21 cellular contexts compared by ENCODE assay signal in genomic region chr11:59187020-59187419, GRCh38. TPM values are rescaled to one million over a fixed set of nuclear protein-coding genes. Genes with fewer than 3 reads are reported as not detected.
DNase-seq lines count a peak whose midpoint lies in the region; ATAC-seq, FAIRE-seq and TF ChIP-seq lines count a peak whose summit lies in the region.
"Had no signal": no experiment of that assay in that cellular context is flagged by ENCODE, and none has a peak within 500 bp of the region (broad histone marks: within the 10 kb centered on the region; RNA-seq: fewer than 3 reads in every experiment).

No MANE protein-coding gene starts in this region.

- H3K4me1 ChIP-seq in Caco-2 (peaks cover 80% of the 10 kb centered on the region), body of pancreas (peaks cover 59% of the 10 kb centered on the region), left lung (peaks cover 50 to 70% of the 10 kb centered on the region in 2 donors), small intestine (ENCODE audit: control insufficient read depth in 2 of 2, insufficient read depth in 1 of 2, low read depth in 1 of 2, low read length in 1 of 2) (peaks cover 5 to 14% of the 10 kb centered on the region in 2 donors)
- H3K4me1 ChIP-seq: uterus had no signal

- H3K4me1 Mint-ChIP-seq in Caco-2 (ENCODE audit: low read depth, unreplicated experiment) = peaks cover 52% of the 10 kb centered on the region

- peak overlapping the region; percentile 25 to 77 (median 68) for H3K27ac ChIP-seq in body of pancreas
- peak overlapping the region; percentile 51 to 70 for H3K27ac ChIP-seq in left lung
- peak overlapping the region; percentile 24 to 96 for H3K27ac ChIP-seq in small intestine (ENCODE audit: low read depth in 1 of 2, low read length in 1 of 2)
- H3K27ac ChIP-seq: A549, BLaER1, uterus had no signal

- ATAC-seq in body of pancreas (no peak), left lung (peak; percentile 32), GM18502 (IDR thresholded peaks at IDR 0.05; ENCODE audit: poor library complexity, unreplicated experiment) (no peak)

- 66 to 77% methylated on average over 3 of the region's 3 CpGs for WGBS in body of pancreas, 2 donors
- 69 to 79% (median 69%) methylated on average over 3 of the region's 3 CpGs for WGBS in small intestine, 3 donors

- no peak for TF ChIP-seq POLR2A in body of pancreas (IDR thresholded peaks at IDR 0.05)

- H3K9me3 Mint-ChIP-seq in Caco-2 (ENCODE audit: unreplicated experiment) = no peaks in the 10 kb centered on the region
- H3K9me3 Mint-ChIP-seq: activated B cell treated with CpG ODN at 0.5 μM for 24 hours; activated T-cell treated with anti-CD3 and anti-CD28 coated beads, Interleukin-2, amount 50 U/mL, for 4 hours had no signal

- intact Hi-C loops in Caco-2 (cut with micrococcal nuclease; ENCODE audit: unreplicated experiment) (loop anchor here (2.0 kb wide), 1 partner anchor 14 kb away; no protein-coding TSS in a partner anchor), body of pancreas (cut with DNase I) (loop anchor here (10.0 kb wide), 1 partner anchor 98 kb away; no protein-coding TSS in a partner anchor), left lung (cut with DNase I) (no loop called here)

- no peaks in the 10 kb centered on the region for H3K9me3 ChIP-seq in Caco-2
- no peaks in the 10 kb centered on the region for H3K9me3 ChIP-seq in body of pancreas
- no peaks in the 10 kb centered on the region for H3K9me3 ChIP-seq in left lung
- no peaks in the 10 kb centered on the region for H3K9me3 ChIP-seq in small intestine (ENCODE audit: control insufficient read depth, low read depth)
- H3K9me3 ChIP-seq: A549, BLaER1, uterus had no signal

- H3K4me3 Mint-ChIP-seq in Caco-2 (ENCODE audit: unreplicated experiment) = peak overlapping the region; percentile 24
- H3K4me3 Mint-ChIP-seq: activated B cell treated with CpG ODN at 0.5 μM for 24 hours; activated CD8-positive, alpha-beta T cell treated with anti-CD3 and anti-CD28 coated beads, Interleukin-2, amount 10 ng/mL, durations not matched to agents 7 days and 5 days; activated T-cell treated with anti-CD3 and anti-CD28 coated beads, Interleukin-2, amount 50 U/mL, for 4 hours had no signal

- TF ChIP-seq CTCF in Caco-2 (IDR thresholded peaks at IDR 0.05; ENCODE audit: insufficient read depth in 1 of 2, low read depth in 1 of 2, low read length in 1 of 2, severe bottlenecking in 1 of 2, unreplicated experiment in 1 of 2) = no peak
- TF ChIP-seq CTCF in body of pancreas (IDR thresholded peaks at IDR 0.05) = no peak
- TF ChIP-seq CTCF in left lung (IDR thresholded peaks at IDR 0.05) = no peak

- POLR2A ChIA-PET in Caco-2 (lab: Charles Lee) = interaction anchor here (1.0 to 2.7 kb wide), 4 partner anchors 12 to 80 kb away, joined by 3 to 69 read pairs (median 31); partner anchors contain the start of genes DTX4 and FAM111B

- CTCF ChIA-PET in Caco-2 (lab: Charles Lee) = interaction anchor here (0.5 to 5.9 kb wide), 14 partner anchors 11 to 542 kb away, joined by 3 to 304 read pairs (median 4); partner anchors contain the start of genes DTX4 and FAM111A

- FAIRE-seq in small intestine (lab: Jason Lieb, UNC) (no peak), frontal cortex (lab: Jason Lieb, UNC) (no peak)
- FAIRE-seq: A549 had no signal

- no peaks in the 10 kb centered on the region for H3K27me3 Mint-ChIP-seq in Caco-2 (ENCODE audit: insufficient read depth, unreplicated experiment)
- H3K27me3 Mint-ChIP-seq: activated B cell treated with CpG ODN at 0.5 μM for 24 hours had no signal

- peaks cover 93% of the 10 kb centered on the region for H3K36me3 Mint-ChIP-seq in Caco-2 (ENCODE audit: insufficient read depth, unreplicated experiment)

- H3K4me3 ChIP-seq in Caco-2 (ENCODE audit: low read depth, low read length) (no peak overlapping the region), body of pancreas (no peak overlapping the region), left lung (no peak overlapping the region), small intestine (ENCODE audit: low read depth in 1 of 2, low read length in 2 of 2) (no peak overlapping the region)
- H3K4me3 ChIP-seq: A549, BLaER1, lung, uterus had no signal

- DNase-seq in Caco-2 = no peak
- no peak for DNase-seq in body of pancreas
- no peak for DNase-seq in left lung
- no peak for DNase-seq in small intestine
- DNase-seq in T-helper 9 cell = no peak
- no peak for DNase-seq in cerebellar cortex (ENCODE audit: low spot score)
- DNase-seq in frontal cortex (ENCODE audit: low spot score in 2 of 2) = no peak
- DNase-seq: activated B cell treated with CpG ODN at 0.5 μM for 24 hours, cerebellar nuclear complex, NCI-H1092 treated with DMSO at 0.1 percent for 48 hours, NCI-H524, T1000 had no signal

- H3K27ac Mint-ChIP-seq in Caco-2 (ENCODE audit: unreplicated experiment) = peak overlapping the region; percentile 93
- H3K27ac Mint-ChIP-seq: activated B cell treated with CpG ODN at 0.5 μM for 24 hours; activated CD8-positive, alpha-beta T cell treated with anti-CD3 and anti-CD28 coated beads, Interleukin-2, amount 10 ng/mL, durations not matched to agents 7 days and 5 days had no signal

- H3K27me3 ChIP-seq in Caco-2 (replicated peaks; ENCODE audit: control insufficient read depth, insufficient read depth, low read length) = no peaks in the 10 kb centered on the region
- no peaks in the 10 kb centered on the region for H3K27me3 ChIP-seq in body of pancreas
- no peaks in the 10 kb centered on the region for H3K27me3 ChIP-seq in left lung
- H3K27me3 ChIP-seq in small intestine (ENCODE audit: control insufficient read depth in 2 of 2, insufficient read depth in 2 of 2, low read length in 2 of 2) = no peaks in the 10 kb centered on the region
- H3K27me3 ChIP-seq: BLaER1, uterus had no signal

- peaks cover 19% of the 10 kb centered on the region for H3K36me3 ChIP-seq in Caco-2 (ENCODE audit: control insufficient read depth, insufficient read depth, low read length)
- H3K36me3 ChIP-seq in body of pancreas (replicated peaks in 1 of 2; ENCODE audit: insufficient read depth in 1 of 2, low read depth in 2 of 2) = no peaks in the 10 kb centered on the region
- peaks cover 0 to 15% of the 10 kb centered on the region in 2 donors for H3K36me3 ChIP-seq in left lung
- peaks cover 0 to 4% of the 10 kb centered on the region in 2 donors for H3K36me3 ChIP-seq in small intestine (ENCODE audit: control insufficient read depth in 2 of 2, insufficient read depth in 2 of 2, low read length in 2 of 2)
- H3K36me3 ChIP-seq: uterus had no signal

- no TSS peak for BruUV-seq in Caco-2 (replicated peaks; lab: Mats Ljungman, UMichigan)

RNA-seq across cellular contexts. Expression of gene DTX4, which starts 15.1 kb away (rescaled TPM):
- total RNA-seq in Caco-2 (2022) = 85.6 and 96.7 TPM in 2 replicates
- 10 to 100 TPM in 1 of 2 donors, 1 to 10 TPM in 1; 9.6 to 10.4 TPM for total RNA-seq in body of pancreas
- 10 to 100 TPM; 33.2 to 43.4 TPM for total RNA-seq in left lung
- 10 to 100 TPM; 12.2 to 23.8 (median 21.0) TPM for polyA plus RNA-seq in small intestine
- 42.0 TPM for total RNA-seq in frontal cortex

RNA-seq across cellular contexts. Expression of gene MPEG1, which starts 25.7 kb away (rescaled TPM):
- total RNA-seq in Caco-2 (2022) (not detected in 2 replicates), body of pancreas (1 to 10 TPM; 1.3 to 3.9 TPM), left lung (10 to 100 TPM; 23.5 to 68.7 TPM), frontal cortex (2.0 TPM)
- polyA plus RNA-seq in small intestine = 1 to 10 TPM; 1.8 to 8.8 (median 6.5) TPM
- total RNA-seq: activated CD8-positive, alpha-beta T cell treated with anti-CD3 and anti-CD28 coated beads, Interleukin-2, amount 10 ng/mL, durations not matched to agents 7 days and 5 days; fibroblast of lung; osteocyte had no signal
- polyA plus RNA-seq: A549, fibroblast of lung had no signal

RNA-seq across cellular contexts. Expression of gene FAM111A, which starts 44.4 kb away (rescaled TPM):
- 76.1 and 78.8 TPM in 2 replicates for total RNA-seq in Caco-2 (2022)
- 10 to 100 TPM; 17.4 to 43.8 TPM for total RNA-seq in body of pancreas
- total RNA-seq in left lung = 10 to 100 TPM; 50.3 to 55.9 TPM
- 10 to 100 TPM; 16.2 to 19.5 (median 17.9) TPM for polyA plus RNA-seq in small intestine
- 7.3 TPM for total RNA-seq in frontal cortex

Comparison
In these comparisons a context has a peak if more than half of its experiments do, and no peak if none do; other contexts are left out.
1. intact Hi-C loops: an anchor here in Caco-2 (2.0 kb wide) and body of pancreas (10.0 kb wide); none called in left lung.